In genomic region chr14:61662437-61663311, GRCh38 we compare ENCODE assay signal across 7 cellular contexts. TPM values are rescaled to one million over a fixed set of nuclear protein-coding genes. Genes with fewer than 3 reads are reported as not detected.
A peak's percentile ranks its signal among the peaks of the same experiment; 100 is the strongest.
DNase-seq lines count a peak whose midpoint lies in the region; FAIRE-seq and TF ChIP-seq lines count a peak whose summit lies in the region.

No MANE protein-coding gene starts in this region.

- no peak overlapping the region for H3K27ac Mint-ChIP-seq in glutamatergic neuron (ENCODE audit: unreplicated experiment)

- H3K9me3 Mint-ChIP-seq in glutamatergic neuron (ENCODE audit: unreplicated experiment) = no peaks in the 10 kb centered on the region

- no peak for TF ChIP-seq CTCF in glutamatergic neuron (IDR thresholded peaks at IDR 0.05; ENCODE audit: partially characterized antibody, unreplicated experiment)

- FAIRE-seq in GM18507 (lab: Jason Lieb, UNC) = peak; percentile 97
- FAIRE-seq in H54 (lab: Jason Lieb, UNC) = peak; percentile 99

- H3K4me3 Mint-ChIP-seq in glutamatergic neuron (ENCODE audit: unreplicated experiment) = no peak overlapping the region

- no peak for TF ChIP-seq POLR2A in H54 (IDR thresholded peaks at IDR 0.05; ENCODE audit: low read depth, low read length)

- DNase-seq in GM18507 (ENCODE audit: extremely low spot score, insufficient read length, low read depth) (peak; percentile 52), H54 (ENCODE audit: insufficient read length, low spot score) (peak; percentile 35), M059J (ENCODE audit: low read depth) (peak; percentile 98), epithelial cell of prostate (ENCODE audit: low read depth, low spot score) (no peak), retina (peak; percentile 21), glutamatergic neuron (no peak)
- peak; percentile 30 for DNase-seq in activated CD4-positive, alpha-beta T cell treated with anti-CD3 and anti-CD28 coated beads, Interleukin-2, amount 50 U/mL, for 1 hour

- no peaks in the 10 kb centered on the region for H3K4me1 Mint-ChIP-seq in glutamatergic neuron (ENCODE audit: low read depth, unreplicated experiment)

- H3K27me3 Mint-ChIP-seq in glutamatergic neuron (ENCODE audit: unreplicated experiment) = no peaks in the 10 kb centered on the region

- H3K36me3 Mint-ChIP-seq in glutamatergic neuron (ENCODE audit: unreplicated experiment) = no peaks in the 10 kb centered on the region

- H3K27ac ChIP-seq in epithelial cell of prostate = peak overlapping the region; percentile 80

RNA-seq across cellular contexts. Expression of gene HIF1A, which starts 32.6 kb away (rescaled TPM):
- total RNA-seq in M059J (2014; rRNA removed; shearing (Covaris generic)) = 301 and 404 TPM in 2 replicates
- total RNA-seq in glutamatergic neuron (ENCODE audit: unreplicated experiment) = 145 TPM

Comparison
In these comparisons a context has a peak if more than half of its experiments do, and no peak if none do; other contexts are left out.
1. DNase-seq: peak in GM18507 (single experiment), H54 (single experiment), M059J (single experiment), activated CD4-positive, alpha-beta T cell treated with anti-CD3 and anti-CD28 coated beads, Interleukin-2, amount 50 U/mL, for 1 hour (single experiment) and retina (single experiment); none in epithelial cell of prostate (single experiment) and glutamatergic neuron (single experiment).